Comparison of ENCODE assay signal across 19 cellular contexts in genomic region chr22:45272498-45272897, GRCh38. TPM values are rescaled to one million over a fixed set of nuclear protein-coding genes. Genes with fewer than 3 reads are reported as not detected.
A peak's percentile ranks its signal among the peaks of the same experiment; 100 is the strongest.
DNase-seq lines count a peak whose midpoint lies in the region; ATAC-seq, FAIRE-seq and TF ChIP-seq lines count a peak whose summit lies in the region.
"Had no signal": no experiment of that assay in that cellular context is flagged by ENCODE, and none has a peak within 500 bp of the region (broad histone marks: within the 10 kb centered on the region; RNA-seq: fewer than 3 reads in every experiment).

No MANE protein-coding gene starts in this region.

- POLR2A ChIA-PET in HepG2 (lab: Yijun Ruan, JAX): interaction anchor here (0.6 to 4.5 kb wide), 16 partner anchors 8 to 232 kb away, joined by 3 to 73 read pairs (median 8); partner anchors contain the start of genes FAM118A, NUP50 and UPK3A

- no TSS peak for BruUV-seq in HepG2 (replicated peaks; lab: Mats Ljungman, UMichigan)

- H4K20me1 ChIP-seq in HepG2 (ENCODE audit: insufficient read depth, low read length): no peaks in the 10 kb centered on the region
- no peaks in the 10 kb centered on the region for H4K20me1 ChIP-seq in smooth muscle cell (ENCODE audit: low read depth)

- H2AFZ ChIP-seq in HepG2 (ENCODE audit: low read length) (no peak overlapping the region), smooth muscle cell (ENCODE audit: low read depth) (no peak overlapping the region)

- DNase-seq in HepG2 (ENCODE audit: low spot score) (peak; percentile 70), right lobe of liver (no peak), smooth muscle cell (lab: John Stamatoyannopoulos, UW; ENCODE audit: unreplicated experiment) (no peak), ureter (ENCODE audit: low spot score) (no peak), pons (ENCODE audit: low spot score) (no peak)
- no peak for DNase-seq in stimulated activated CD4-positive, alpha-beta T cell treated with anti-CD3 and anti-CD28 coated beads, Interleukin-4, amount 100 ng/mL, for 4 hours
- DNase-seq: DND-41, foreskin keratinocyte, NCI-H1092 treated with DMSO at 0.1 percent for 48 hours, OCI-M1 had no signal

- H3K36me3 ChIP-seq in HepG2 (replicated peaks in 1 of 2; ENCODE audit: control insufficient read depth in 1 of 2, insufficient read depth in 2 of 2, low read length in 2 of 2): no peaks in the 10 kb centered on the region
- no peaks in the 10 kb centered on the region for H3K36me3 ChIP-seq in right lobe of liver
- H3K36me3 ChIP-seq in mucosa of rectum (ENCODE audit: control insufficient read depth in 2 of 2, insufficient read depth in 2 of 2, low read length in 2 of 2): no peaks in the 10 kb centered on the region
- H3K36me3 ChIP-seq in smooth muscle cell (ENCODE audit: low read depth): no peaks in the 10 kb centered on the region
- H3K36me3 ChIP-seq: adrenal gland had no signal

- TF ChIP-seq RAD21 in HepG2 (CRISPR knock-in tag; IDR thresholded peaks at IDR 0.05): 0 out of 2 replicates have a peak, but pooled peaks have one; percentile 24

- CTCF ChIA-PET in HepG2 (lab: Yijun Ruan, JAX; ENCODE audit: low intra/inter-chr PET ratio, low total read pairs): no interaction called here

- peak overlapping the region; percentile 82 for H3K4me2 ChIP-seq in HepG2 (ENCODE audit: low read depth, low read length)
- H3K4me2 ChIP-seq in smooth muscle cell: no peak overlapping the region

- in situ Hi-C loops in HepG2 (cut with HindIII; ENCODE audit: extremely low pct_ligation_motif_present, low pct_unique_long_range_greater_than_20kb): loop anchor here (5.0 kb wide), 1 partner anchor 35 kb away; the partner anchor contains the start of gene FAM118A

- TF ChIP-seq EP300 in HepG2 (IDR thresholded peaks at IDR 0.05; ENCODE audit: low read depth in 2 of 2, low read length in 2 of 2) (peak in 1 of 2 experiments; percentile 63; a peak in 1 of 4 replicates), HepG2 (CRISPR knock-in tag; IDR thresholded peaks at IDR 0.05; ENCODE audit: borderline replicate concordance) (no peak)

- no peaks in the 10 kb centered on the region for H3F3A ChIP-seq in smooth muscle cell (ENCODE audit: low read depth)

- TF ChIP-seq POLR2A in HepG2 (IDR thresholded peaks at IDR 0.05; ENCODE audit: insufficient read depth in 1 of 2, low read depth in 2 of 2, low read length in 2 of 2) (peak; percentile 29 to 53; a peak in 1 of 4 replicates), right lobe of liver (IDR thresholded peaks at IDR 0.05) (no peak)

- H3K4me1 ChIP-seq in HepG2 (ENCODE audit: insufficient read depth, low read length) (peaks cover 77% of the 10 kb centered on the region), right lobe of liver (no peaks in the 10 kb centered on the region), mucosa of rectum (ENCODE audit: control insufficient read depth in 2 of 2, insufficient read depth in 2 of 2, low read length in 2 of 2) (peaks cover 32 to 40% of the 10 kb centered on the region in 2 donors), smooth muscle cell (ENCODE audit: low read depth) (peaks cover 7% of the 10 kb centered on the region)

- intact Hi-C loops in HepG2 (cut with micrococcal nuclease; ENCODE audit: unreplicated experiment): no loop called here
- intact Hi-C loops in right lobe of liver (cut with DNase I): loop anchor here (5.0 to 10.0 kb wide), 2 partner anchors 160 to 282 kb away; no protein-coding TSS in a partner anchor

- peak overlapping the region in 2 of 3 experiments; percentile 7 to 42; a peak in 3 of 6 replicates for H3K4me3 ChIP-seq in HepG2 (replicated peaks in 1 of 3; ENCODE audit: insufficient read depth in 1 of 3, low read depth in 2 of 3, low read length in 3 of 3)
- H3K4me3 ChIP-seq in right lobe of liver: no peak overlapping the region
- H3K4me3 ChIP-seq in mucosa of rectum (ENCODE audit: low read length in 2 of 2): no peak overlapping the region
- H3K4me3 ChIP-seq in smooth muscle cell: no peak overlapping the region
- H3K4me3 ChIP-seq: adrenal gland, lung had no signal

- peak; percentile 36 for ATAC-seq in HepG2
- ATAC-seq in right lobe of liver: no peak
- no peak for ATAC-seq in HG02840 (IDR thresholded peaks at IDR 0.05; ENCODE audit: low FRiP score, unreplicated experiment)
- ATAC-seq: foreskin keratinocyte had no signal

- H3K27ac ChIP-seq in HepG2 (ENCODE audit: extremely low read length, insufficient read depth, low read length): peak overlapping the region; percentile 98
- peak overlapping the region in 1 of 3 donors; percentile 20 for H3K27ac ChIP-seq in right lobe of liver
- peak overlapping the region; percentile 62 to 78 for H3K27ac ChIP-seq in mucosa of rectum (ENCODE audit: low read depth in 2 of 2, low read length in 2 of 2)
- peak overlapping the region; percentile 0 for H3K27ac ChIP-seq in smooth muscle cell (ENCODE audit: low read depth)
- H3K27ac ChIP-seq: C4-2B, foreskin keratinocyte had no signal

- H3K9me3 ChIP-seq in HepG2 (ENCODE audit: low read length): no peaks in the 10 kb centered on the region
- no peaks in the 10 kb centered on the region for H3K9me3 ChIP-seq in right lobe of liver
- H3K9me3 ChIP-seq in mucosa of rectum (ENCODE audit: control insufficient read depth in 2 of 2, low read length in 2 of 2): no peaks in the 10 kb centered on the region
- no peaks in the 10 kb centered on the region for H3K9me3 ChIP-seq in smooth muscle cell (replicated peaks; ENCODE audit: low read depth)
- H3K9me3 ChIP-seq: adrenal gland had no signal

- H3K79me2 ChIP-seq in HepG2 (ENCODE audit: insufficient read depth, low read length) (peaks cover 16% of the 10 kb centered on the region), smooth muscle cell (ENCODE audit: low read depth) (no peaks in the 10 kb centered on the region)

- H3K27me3 ChIP-seq in HepG2 (ENCODE audit: control insufficient read depth in 1 of 2, insufficient read depth in 2 of 2, low read length in 2 of 2) (no peaks in the 10 kb centered on the region), right lobe of liver (no peaks in the 10 kb centered on the region), mucosa of rectum (ENCODE audit: control insufficient read depth in 2 of 2, insufficient read depth in 2 of 2, low read length in 2 of 2) (no peaks in the 10 kb centered on the region), smooth muscle cell (ENCODE audit: low read depth) (no peaks in the 10 kb centered on the region)
- H3K27me3 ChIP-seq: adrenal gland had no signal

- peak; percentile 12 for FAIRE-seq in HepG2 (lab: Jason Lieb, UNC)
- FAIRE-seq: GM18507 had no signal

- H3K9ac ChIP-seq in HepG2 (ENCODE audit: insufficient read depth, low read depth, low read length) (peak overlapping the region; percentile 77), mucosa of rectum (ENCODE audit: low read depth in 1 of 2, low read length in 2 of 2) (peak overlapping the region; percentile 32 to 53), smooth muscle cell (ENCODE audit: low read depth) (no peak overlapping the region)

- 0% methylated on average over 2 of the region's 7 CpGs for WGBS in HepG2 (ENCODE audit: low lambda C conversion rate)
- 50% methylated on average over 1 of the region's 7 CpGs for WGBS in right lobe of liver (ENCODE audit: insufficient coverage, low coverage, low lambda C conversion rate, missing lambda C conversion rate)
- WGBS in smooth muscle cell (ENCODE audit: low lambda C conversion rate): 82% methylated on average over 7 of the region's 7 CpGs

- TF ChIP-seq CTCF in HepG2 (CRISPR knock-in tag; IDR thresholded peaks at IDR 0.05) (peak; percentile 53), right lobe of liver (IDR thresholded peaks at IDR 0.05) (no peak), smooth muscle cell (IDR thresholded peaks at IDR 0.05; ENCODE audit: borderline replicate concordance, insufficient read depth, poor library complexity, severe bottlenecking) (no peak)

RNA-seq across cellular contexts. Expression of gene UPK3A, which starts 12.3 kb away (rescaled TPM):
- total RNA-seq in HepG2 (2016; rRNA removed; fragmentation: Illumina TruSeq; extraction: Trizol) (10.0 and 10.5 TPM in 2 replicates), right lobe of liver (not detected), smooth muscle cell (not detected in 2 replicates), ureter (233 TPM)
- 9.4 and 11.8 TPM in 2 replicates for total RNA-seq in HepG2 (2016; cell fraction: cytosol; rRNA removed; fragmentation: Illumina TruSeq; extraction: Trizol; ENCODE audit: low read depth)
- total RNA-seq in HepG2 (2016; cell fraction: insoluble cytoplasmic fraction; rRNA removed; fragmentation: Illumina TruSeq; extraction: Trizol): 9.5 and 11.5 TPM in 2 replicates
- total RNA-seq in HepG2 (2016; cell fraction: membrane; rRNA removed; fragmentation: Illumina TruSeq; extraction: Trizol): 10.2 and 12.3 TPM in 2 replicates
- 3.3 and 4.2 TPM in 2 replicates for total RNA-seq in HepG2 (2016; cell fraction: nucleus; rRNA removed; fragmentation: Illumina TruSeq; extraction: Trizol)
- polyA plus RNA-seq in HepG2 (2011; rRNA removed) (12.2 and 13.8 TPM in 2 replicates), smooth muscle cell (not detected in 2 replicates)
- 10.6 and 20.2 TPM in 2 replicates for polyA plus RNA-seq in HepG2 (2011; cell fraction: cytosol; rRNA removed)
- polyA plus RNA-seq in HepG2 (2011; cell fraction: nucleus; rRNA removed): 5.9 and 7.2 TPM in 2 replicates
- 4.3 and 11.1 TPM in 2 replicates for polyA plus RNA-seq in HepG2 (2012)
- polyA plus RNA-seq in HepG2 (2016; cell fraction: cytosol; fragmentation: Illumina TruSeq; extraction: Trizol; ENCODE audit: low read depth): 14.1 and 18.5 TPM in 2 replicates
- polyA plus RNA-seq in HepG2 (2016; cell fraction: insoluble cytoplasmic fraction; fragmentation: Illumina TruSeq; extraction: Trizol; ENCODE audit: low read depth): 14.2 and 18.6 TPM in 2 replicates
- 13.4 and 14.9 TPM in 2 replicates for polyA plus RNA-seq in HepG2 (2016; cell fraction: membrane; fragmentation: Illumina TruSeq; extraction: Trizol; ENCODE audit: low read depth)
- 12.3 and 12.7 TPM in 2 replicates for polyA plus RNA-seq in HepG2 (2016; cell fraction: nucleus; fragmentation: Illumina TruSeq; extraction: Trizol; ENCODE audit: insufficient read depth, low read depth)
- polyA minus RNA-seq in HepG2 (2011; rRNA and poly(A)+ RNA removed; ENCODE audit: low replicate concordance): 30.1 TPM in 1 of 2 replicates, not detected in the other
- polyA minus RNA-seq in HepG2 (2011; cell fraction: cytosol; rRNA and poly(A)+ RNA removed): 3.4 and 3.6 TPM in 2 replicates
- 2.2 and 3.2 TPM in 2 replicates for polyA minus RNA-seq in HepG2 (2011; cell fraction: nucleus; rRNA and poly(A)+ RNA removed)
- total RNA-seq: activated CD8-positive, alpha-beta memory T cell treated with anti-CD3 and anti-CD28 coated beads for 36 hours; adrenal gland; chondrocyte; foreskin keratinocyte; H4; lung had no signal
- polyA plus RNA-seq: foreskin keratinocyte had no signal

RNA-seq across cellular contexts. Expression of gene KIAA0930, which starts 31.8 kb away (rescaled TPM):
- total RNA-seq in HepG2 (2016; rRNA removed; fragmentation: Illumina TruSeq; extraction: Trizol) (25.5 and 27.0 TPM in 2 replicates), right lobe of liver (10 to 100 TPM; 24.5 to 57.9 (median 40.8) TPM), smooth muscle cell (35.9 and 44.8 TPM in 2 replicates), ureter (79.2 TPM)
- 8.5 and 8.8 TPM in 2 replicates for total RNA-seq in HepG2 (2016; cell fraction: cytosol; rRNA removed; fragmentation: Illumina TruSeq; extraction: Trizol; ENCODE audit: low read depth)
- total RNA-seq in HepG2 (2016; cell fraction: insoluble cytoplasmic fraction; rRNA removed; fragmentation: Illumina TruSeq; extraction: Trizol): 20.2 and 27.2 TPM in 2 replicates
- 26.6 and 27.7 TPM in 2 replicates for total RNA-seq in HepG2 (2016; cell fraction: membrane; rRNA removed; fragmentation: Illumina TruSeq; extraction: Trizol)
- 13.4 and 15.4 TPM in 2 replicates for total RNA-seq in HepG2 (2016; cell fraction: nucleus; rRNA removed; fragmentation: Illumina TruSeq; extraction: Trizol)
- polyA plus RNA-seq in HepG2 (2011; rRNA removed) (38.2 and 46.3 TPM in 2 replicates), smooth muscle cell (37.6 and 49.0 TPM in 2 replicates)
- 39.3 and 40.1 TPM in 2 replicates for polyA plus RNA-seq in HepG2 (2011; cell fraction: cytosol; rRNA removed)
- 32.6 and 39.0 TPM in 2 replicates for polyA plus RNA-seq in HepG2 (2011; cell fraction: nucleus; rRNA removed)
- 24.1 and 35.1 TPM in 2 replicates for polyA plus RNA-seq in HepG2 (2012)
- 14.2 and 17.6 TPM in 2 replicates for polyA plus RNA-seq in HepG2 (2016; cell fraction: cytosol; fragmentation: Illumina TruSeq; extraction: Trizol; ENCODE audit: low read depth)
- polyA plus RNA-seq in HepG2 (2016; cell fraction: insoluble cytoplasmic fraction; fragmentation: Illumina TruSeq; extraction: Trizol; ENCODE audit: low read depth): 26.4 and 31.5 TPM in 2 replicates
- polyA plus RNA-seq in HepG2 (2016; cell fraction: membrane; fragmentation: Illumina TruSeq; extraction: Trizol; ENCODE audit: low read depth): 30.2 and 31.7 TPM in 2 replicates
- 28.9 and 29.2 TPM in 2 replicates for polyA plus RNA-seq in HepG2 (2016; cell fraction: nucleus; fragmentation: Illumina TruSeq; extraction: Trizol; ENCODE audit: insufficient read depth, low read depth)
- polyA minus RNA-seq in HepG2 (2011; rRNA and poly(A)+ RNA removed; ENCODE audit: low replicate concordance): 40.1 and 54.5 TPM in 2 replicates
- polyA minus RNA-seq in HepG2 (2011; cell fraction: cytosol; rRNA and poly(A)+ RNA removed): 21.4 and 26.1 TPM in 2 replicates
- polyA minus RNA-seq in HepG2 (2011; cell fraction: nucleus; rRNA and poly(A)+ RNA removed): 4.8 and 8.6 TPM in 2 replicates

RNA-seq across cellular contexts. Expression of gene FAM118A, which starts 37.2 kb away (rescaled TPM):
- 26.4 and 36.7 TPM in 2 replicates for total RNA-seq in HepG2 (2016; rRNA removed; fragmentation: Illumina TruSeq; extraction: Trizol)
- 28.0 and 29.8 TPM in 2 replicates for total RNA-seq in HepG2 (2016; cell fraction: cytosol; rRNA removed; fragmentation: Illumina TruSeq; extraction: Trizol; ENCODE audit: low read depth)
- 25.8 and 32.7 TPM in 2 replicates for total RNA-seq in HepG2 (2016; cell fraction: insoluble cytoplasmic fraction; rRNA removed; fragmentation: Illumina TruSeq; extraction: Trizol)
- 21.5 TPM in 2 replicates for total RNA-seq in HepG2 (2016; cell fraction: membrane; rRNA removed; fragmentation: Illumina TruSeq; extraction: Trizol)
- 34.3 and 41.9 TPM in 2 replicates for total RNA-seq in HepG2 (2016; cell fraction: nucleus; rRNA removed; fragmentation: Illumina TruSeq; extraction: Trizol)
- 48.2 TPM in 2 replicates for polyA plus RNA-seq in HepG2 (2011; rRNA removed)
- 24.5 and 25.4 TPM in 2 replicates for polyA plus RNA-seq in HepG2 (2011; cell fraction: cytosol; rRNA removed)
- 91.1 and 92.6 TPM in 2 replicates for polyA plus RNA-seq in HepG2 (2011; cell fraction: nucleus; rRNA removed)
- 34.1 and 39.4 TPM in 2 replicates for polyA plus RNA-seq in HepG2 (2012)
- polyA plus RNA-seq in HepG2 (2016; cell fraction: cytosol; fragmentation: Illumina TruSeq; extraction: Trizol; ENCODE audit: low read depth): 8.3 and 8.5 TPM in 2 replicates
- 26.6 and 30.9 TPM in 2 replicates for polyA plus RNA-seq in HepG2 (2016; cell fraction: insoluble cytoplasmic fraction; fragmentation: Illumina TruSeq; extraction: Trizol; ENCODE audit: low read depth)
- 15.4 and 16.9 TPM in 2 replicates for polyA plus RNA-seq in HepG2 (2016; cell fraction: membrane; fragmentation: Illumina TruSeq; extraction: Trizol; ENCODE audit: low read depth)
- polyA plus RNA-seq in HepG2 (2016; cell fraction: nucleus; fragmentation: Illumina TruSeq; extraction: Trizol; ENCODE audit: insufficient read depth, low read depth): 87.6 and 89.2 TPM in 2 replicates
- polyA minus RNA-seq in HepG2 (2011; rRNA and poly(A)+ RNA removed; ENCODE audit: low replicate concordance): 15.6 and 49.1 TPM in 2 replicates
- polyA minus RNA-seq in HepG2 (2011; cell fraction: cytosol; rRNA and poly(A)+ RNA removed): 12.3 and 12.7 TPM in 2 replicates
- 57.0 and 67.1 TPM in 2 replicates for polyA minus RNA-seq in HepG2 (2011; cell fraction: nucleus; rRNA and poly(A)+ RNA removed)
- 10 to 100 TPM in 4 of 6 experiments, 1 to 10 TPM in 2; 5.6 to 43.0 (median 17.3) TPM for total RNA-seq in right lobe of liver
- total RNA-seq in smooth muscle cell: 36.1 and 36.6 TPM in 2 replicates
- polyA plus RNA-seq in smooth muscle cell: 60.3 and 114 TPM in 2 replicates
- 52.7 TPM for total RNA-seq in ureter

Comparison
In these comparisons a context has a peak if more than half of its experiments do, and no peak if none do; other contexts are left out.
1. H3K4me3 ChIP-seq: peak in HepG2 (2 of 3); none in right lobe of liver (0 of 3), mucosa of rectum (0 of 2) and smooth muscle cell (single experiment).
2. RNA of gene UPK3A, which starts 12.3 kb away (total RNA-seq): 233 TPM in ureter (single experiment); 3.3 to 12.3 TPM in HepG2, not detected in right lobe of liver and not detected in smooth muscle cell; every median in the first group is over 10 times any median in the second.